ENCODE assay signal across 1 cellular context in genomic region chr12:51238510-51239334, GRCh38.
TF ChIP-seq lines count a peak whose summit lies in the region.

A gene with protein sequence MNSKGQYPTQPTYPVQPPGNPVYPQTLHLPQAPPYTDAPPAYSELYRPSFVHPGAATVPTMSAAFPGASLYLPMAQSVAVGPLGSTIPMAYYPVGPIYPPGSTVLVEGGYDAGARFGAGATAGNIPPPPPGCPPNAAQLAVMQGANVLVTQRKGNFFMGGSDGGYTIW (plus strand): TSS chr12:51238826. CDS start chr12:51238908, 82 bp downstream.

TF ChIP-seq in K562, 482 proteins besides CTCF, POLR2A, EP300 and RAD21 (continued from another document and continues in another):
- TF ChIP-seq, protein P1, sequence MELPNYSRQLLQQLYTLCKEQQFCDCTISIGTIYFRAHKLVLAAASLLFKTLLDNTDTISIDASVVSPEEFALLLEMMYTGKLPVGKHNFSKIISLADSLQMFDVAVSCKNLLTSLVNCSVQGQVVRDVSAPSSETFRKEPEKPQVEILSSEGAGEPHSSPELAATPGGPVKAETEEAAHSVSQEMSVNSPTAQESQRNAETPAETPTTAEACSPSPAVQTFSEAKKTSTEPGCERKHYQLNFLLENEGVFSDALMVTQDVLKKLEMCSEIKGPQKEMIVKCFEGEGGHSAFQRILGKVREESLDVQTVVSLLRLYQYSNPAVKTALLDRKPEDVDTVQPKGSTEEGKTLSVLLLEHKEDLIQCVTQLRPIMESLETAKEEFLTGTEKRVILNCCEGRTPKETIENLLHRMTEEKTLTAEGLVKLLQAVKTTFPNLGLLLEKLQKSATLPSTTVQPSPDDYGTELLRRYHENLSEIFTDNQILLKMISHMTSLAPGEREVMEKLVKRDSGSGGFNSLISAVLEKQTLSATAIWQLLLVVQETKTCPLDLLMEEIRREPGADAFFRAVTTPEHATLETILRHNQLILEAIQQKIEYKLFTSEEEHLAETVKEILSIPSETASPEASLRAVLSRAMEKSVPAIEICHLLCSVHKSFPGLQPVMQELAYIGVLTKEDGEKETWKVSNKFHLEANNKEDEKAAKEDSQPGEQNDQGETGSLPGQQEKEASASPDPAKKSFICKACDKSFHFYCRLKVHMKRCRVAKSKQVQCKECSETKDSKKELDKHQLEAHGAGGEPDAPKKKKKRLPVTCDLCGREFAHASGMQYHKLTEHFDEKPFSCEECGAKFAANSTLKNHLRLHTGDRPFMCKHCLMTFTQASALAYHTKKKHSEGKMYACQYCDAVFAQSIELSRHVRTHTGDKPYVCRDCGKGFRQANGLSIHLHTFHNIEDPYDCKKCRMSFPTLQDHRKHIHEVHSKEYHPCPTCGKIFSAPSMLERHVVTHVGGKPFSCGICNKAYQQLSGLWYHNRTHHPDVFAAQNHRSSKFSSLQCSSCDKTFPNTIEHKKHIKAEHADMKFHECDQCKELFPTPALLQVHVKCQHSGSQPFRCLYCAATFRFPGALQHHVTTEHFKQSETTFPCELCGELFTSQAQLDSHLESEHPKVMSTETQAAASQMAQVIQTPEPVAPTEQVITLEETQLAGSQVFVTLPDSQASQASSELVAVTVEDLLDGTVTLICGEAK (IDR thresholded peaks at IDR 0.05) = peak; percentile 82
- TF ChIP-seq, protein P1 (CRISPR knock-in tag; IDR thresholded peaks at IDR 0.05) = no peak
- TF ChIP-seq, protein P2, sequence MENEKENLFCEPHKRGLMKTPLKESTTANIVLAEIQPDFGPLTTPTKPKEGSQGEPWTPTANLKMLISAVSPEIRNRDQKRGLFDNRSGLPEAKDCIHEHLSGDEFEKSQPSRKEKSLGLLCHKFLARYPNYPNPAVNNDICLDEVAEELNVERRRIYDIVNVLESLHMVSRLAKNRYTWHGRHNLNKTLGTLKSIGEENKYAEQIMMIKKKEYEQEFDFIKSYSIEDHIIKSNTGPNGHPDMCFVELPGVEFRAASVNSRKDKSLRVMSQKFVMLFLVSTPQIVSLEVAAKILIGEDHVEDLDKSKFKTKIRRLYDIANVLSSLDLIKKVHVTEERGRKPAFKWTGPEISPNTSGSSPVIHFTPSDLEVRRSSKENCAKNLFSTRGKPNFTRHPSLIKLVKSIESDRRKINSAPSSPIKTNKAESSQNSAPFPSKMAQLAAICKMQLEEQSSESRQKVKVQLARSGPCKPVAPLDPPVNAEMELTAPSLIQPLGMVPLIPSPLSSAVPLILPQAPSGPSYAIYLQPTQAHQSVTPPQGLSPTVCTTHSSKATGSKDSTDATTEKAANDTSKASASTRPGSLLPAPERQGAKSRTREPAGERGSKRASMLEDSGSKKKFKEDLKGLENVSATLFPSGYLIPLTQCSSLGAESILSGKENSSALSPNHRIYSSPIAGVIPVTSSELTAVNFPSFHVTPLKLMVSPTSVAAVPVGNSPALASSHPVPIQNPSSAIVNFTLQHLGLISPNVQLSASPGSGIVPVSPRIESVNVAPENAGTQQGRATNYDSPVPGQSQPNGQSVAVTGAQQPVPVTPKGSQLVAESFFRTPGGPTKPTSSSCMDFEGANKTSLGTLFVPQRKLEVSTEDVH (IDR thresholded peaks at IDR 0.05; ENCODE audit: low read depth, partially characterized antibody) = peak; percentile 98
- TF ChIP-seq NFXL1 (CRISPR knock-in tag; IDR thresholded peaks at IDR 0.05) (no peak), RNF2 (IDR thresholded peaks at IDR 0.05) (no peak; the same call in 1 of the 2 replicates), ZNF699 (CRISPR knock-in tag; IDR thresholded peaks at IDR 0.05; ENCODE audit: insufficient replicate concordance) (no peak), TAL1 (IDR thresholded peaks at IDR 0.05) (no peak), PHB2 (IDR thresholded peaks at IDR 0.05; ENCODE audit: low read depth) (no peak), E2F4 (CRISPR knock-in tag; IDR thresholded peaks at IDR 0.05; ENCODE audit: low read depth) (no peak), TBP (optimal IDR thresholded peaks at IDR 0.05; ENCODE audit: low read depth, low read length) (peak; percentile 65), CBX8 (IDR thresholded peaks at IDR 0.05; ENCODE audit: borderline replicate concordance, extremely low read depth, low read depth, low read length, poor library complexity, severe bottlenecking) (no peak), RFX1 (IDR thresholded peaks at IDR 0.05) (no peak), NFRKB (IDR thresholded peaks at IDR 0.05; ENCODE audit: low read depth) (peak; percentile 94), PHTF2 (CRISPR knock-in tag; IDR thresholded peaks at IDR 0.05) (peak; percentile 72; the same call in 1 of the 2 replicates), PURB (CRISPR knock-in tag; IDR thresholded peaks at IDR 0.05; ENCODE audit: low read depth) (no peak), BHLHE40 (IDR thresholded peaks at IDR 0.05; ENCODE audit: low read length) (peak; percentile 71), ZNF212 (CRISPR knock-in tag; IDR thresholded peaks at IDR 0.05) (no peak), ZNF146 (CRISPR knock-in tag; IDR thresholded peaks at IDR 0.05; ENCODE audit: unreplicated experiment) (no peak), ARHGAP35 (IDR thresholded peaks at IDR 0.05; ENCODE audit: partially characterized antibody) (no peak), RB1 (IDR thresholded peaks at IDR 0.05; ENCODE audit: low read depth) (peak; percentile 42; the same call in 1 of the 2 replicates), SAFB (IDR thresholded peaks at IDR 0.05; ENCODE audit: borderline replicate concordance, low read depth, low read length) (no peak), EGR1 (conservative IDR thresholded peaks at IDR 0.05) (peak; percentile 74), TRIM24 (IDR thresholded peaks at IDR 0.05) (peak in 1 of 2 experiments; percentile 18; a peak in 1 of 4 replicates), ZBTB11 (CRISPR knock-in tag; IDR thresholded peaks at IDR 0.05) (peak in 2 of 3 experiments; percentile 64 to 94; a peak in 5 of 6 replicates), DPF2 (IDR thresholded peaks at IDR 0.05) (peak; percentile 30), C11orf30 (IDR thresholded peaks at IDR 0.05; ENCODE audit: low read depth) (peak; percentile 60)
- TF ChIP-seq, protein P3, sequence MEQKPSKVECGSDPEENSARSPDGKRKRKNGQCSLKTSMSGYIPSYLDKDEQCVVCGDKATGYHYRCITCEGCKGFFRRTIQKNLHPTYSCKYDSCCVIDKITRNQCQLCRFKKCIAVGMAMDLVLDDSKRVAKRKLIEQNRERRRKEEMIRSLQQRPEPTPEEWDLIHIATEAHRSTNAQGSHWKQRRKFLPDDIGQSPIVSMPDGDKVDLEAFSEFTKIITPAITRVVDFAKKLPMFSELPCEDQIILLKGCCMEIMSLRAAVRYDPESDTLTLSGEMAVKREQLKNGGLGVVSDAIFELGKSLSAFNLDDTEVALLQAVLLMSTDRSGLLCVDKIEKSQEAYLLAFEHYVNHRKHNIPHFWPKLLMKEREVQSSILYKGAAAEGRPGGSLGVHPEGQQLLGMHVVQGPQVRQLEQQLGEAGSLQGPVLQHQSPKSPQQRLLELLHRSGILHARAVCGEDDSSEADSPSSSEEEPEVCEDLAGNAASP (IDR thresholded peaks at IDR 0.05) = no peak
- TF ChIP-seq, protein P4, sequence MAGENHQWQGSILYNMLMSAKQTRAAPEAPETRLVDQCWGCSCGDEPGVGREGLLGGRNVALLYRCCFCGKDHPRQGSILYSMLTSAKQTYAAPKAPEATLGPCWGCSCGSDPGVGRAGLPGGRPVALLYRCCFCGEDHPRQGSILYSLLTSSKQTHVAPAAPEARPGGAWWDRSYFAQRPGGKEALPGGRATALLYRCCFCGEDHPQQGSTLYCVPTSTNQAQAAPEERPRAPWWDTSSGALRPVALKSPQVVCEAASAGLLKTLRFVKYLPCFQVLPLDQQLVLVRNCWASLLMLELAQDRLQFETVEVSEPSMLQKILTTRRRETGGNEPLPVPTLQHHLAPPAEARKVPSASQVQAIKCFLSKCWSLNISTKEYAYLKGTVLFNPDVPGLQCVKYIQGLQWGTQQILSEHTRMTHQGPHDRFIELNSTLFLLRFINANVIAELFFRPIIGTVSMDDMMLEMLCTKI (IDR thresholded peaks at IDR 0.05; ENCODE audit: partially characterized antibody) = no peak
- TF ChIP-seq, protein P5, sequence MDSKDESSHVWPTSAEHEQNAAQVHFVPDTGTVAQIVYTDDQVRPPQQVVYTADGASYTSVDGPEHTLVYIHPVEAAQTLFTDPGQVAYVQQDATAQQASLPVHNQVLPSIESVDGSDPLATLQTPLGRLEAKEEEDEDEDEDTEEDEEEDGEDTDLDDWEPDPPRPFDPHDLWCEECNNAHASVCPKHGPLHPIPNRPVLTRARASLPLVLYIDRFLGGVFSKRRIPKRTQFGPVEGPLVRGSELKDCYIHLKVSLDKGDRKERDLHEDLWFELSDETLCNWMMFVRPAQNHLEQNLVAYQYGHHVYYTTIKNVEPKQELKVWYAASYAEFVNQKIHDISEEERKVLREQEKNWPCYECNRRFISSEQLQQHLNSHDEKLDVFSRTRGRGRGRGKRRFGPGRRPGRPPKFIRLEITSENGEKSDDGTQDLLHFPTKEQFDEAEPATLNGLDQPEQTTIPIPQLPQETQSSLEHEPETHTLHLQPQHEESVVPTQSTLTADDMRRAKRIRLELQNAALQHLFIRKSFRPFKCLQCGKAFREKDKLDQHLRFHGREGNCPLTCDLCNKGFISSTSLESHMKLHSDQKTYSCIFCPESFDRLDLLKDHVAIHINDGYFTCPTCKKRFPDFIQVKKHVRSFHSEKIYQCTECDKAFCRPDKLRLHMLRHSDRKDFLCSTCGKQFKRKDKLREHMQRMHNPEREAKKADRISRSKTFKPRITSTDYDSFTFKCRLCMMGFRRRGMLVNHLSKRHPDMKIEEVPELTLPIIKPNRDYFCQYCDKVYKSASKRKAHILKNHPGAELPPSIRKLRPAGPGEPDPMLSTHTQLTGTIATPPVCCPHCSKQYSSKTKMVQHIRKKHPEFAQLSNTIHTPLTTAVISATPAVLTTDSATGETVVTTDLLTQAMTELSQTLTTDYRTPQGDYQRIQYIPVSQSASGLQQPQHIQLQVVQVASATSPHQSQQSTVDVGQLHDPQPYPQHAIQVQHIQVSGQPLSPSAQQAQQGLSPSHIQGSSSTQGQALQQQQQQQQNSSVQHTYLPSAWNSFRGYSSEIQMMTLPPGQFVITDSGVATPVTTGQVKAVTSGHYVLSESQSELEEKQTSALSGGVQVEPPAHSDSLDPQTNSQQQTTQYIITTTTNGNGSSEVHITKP (IDR thresholded peaks at IDR 0.05; ENCODE audit: partially characterized antibody) = peak; percentile 92
